In the genomic region with DNA sequence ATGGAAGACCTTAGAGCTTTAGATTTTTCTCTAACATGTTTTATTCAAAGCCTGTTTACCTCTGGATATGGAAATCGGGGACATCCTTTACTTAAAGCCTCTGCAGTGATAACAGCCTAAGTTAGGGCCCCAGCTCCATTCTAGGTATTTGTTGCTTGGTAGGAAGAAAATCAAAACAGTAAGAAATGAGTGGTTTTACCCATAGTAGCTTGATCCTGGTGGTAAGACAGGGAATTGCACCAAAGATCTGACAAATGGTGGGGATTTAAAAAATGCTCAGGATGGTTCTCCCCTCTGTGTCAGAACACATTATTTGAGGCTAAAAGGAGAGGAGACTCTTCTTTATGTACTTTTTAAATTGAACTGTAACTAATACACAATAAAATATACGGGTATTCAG, we compare ENCODE assay signal across 15 cellular contexts. TPM values are rescaled to one million over a fixed set of nuclear protein-coding genes. Genes with fewer than 3 reads are reported as not detected.
A peak's percentile ranks its signal among the peaks of the same experiment; 100 is the strongest.
DNase-seq lines count a peak whose midpoint lies in the region; ATAC-seq and TF ChIP-seq lines count a peak whose summit lies in the region.
"Had no signal": no experiment of that assay in that cellular context is flagged by ENCODE, and none has a peak within 500 bp of the region (broad histone marks: within the 10 kb centered on the region; RNA-seq: fewer than 3 reads in every experiment).

No MANE protein-coding gene starts in this region.

- H3K79me2 ChIP-seq in MM.1S (ENCODE audit: low read length), result no peaks in the 10 kb centered on the region

- H3K4me3 ChIP-seq in MM.1S (ENCODE audit: low read length) (no peak overlapping the region), epithelial cell of proximal tubule (ENCODE audit: low read depth, low read length) (no peak overlapping the region), psoas muscle (no peak overlapping the region)

- H3F3A ChIP-seq in MM.1S (ENCODE audit: insufficient read depth, low read length), result no peaks in the 10 kb centered on the region

- no peaks in the 10 kb centered on the region for H3K27me3 ChIP-seq in MM.1S (replicated peaks; ENCODE audit: insufficient read depth, low read length)
- H3K27me3 ChIP-seq in psoas muscle (ENCODE audit: insufficient read depth in 3 of 3, low read length in 2 of 3), result no peaks in the 10 kb centered on the region

- H4K20me1 ChIP-seq in MM.1S (ENCODE audit: insufficient read depth, low read length), result no peaks in the 10 kb centered on the region

- intact Hi-C loops in psoas muscle (cut with DNase I), result no loop called here

- peak; percentile 20 for TF ChIP-seq CTCF in 22Rv1 (IDR thresholded peaks at IDR 0.05)
- TF ChIP-seq CTCF in GM12873 (IDR thresholded peaks at IDR 0.05; ENCODE audit: insufficient read depth, low read depth, low read length, missing control alignments), result peak; percentile 53
- peak; percentile 17; the same call in 1 of the 2 replicates for TF ChIP-seq CTCF in MM.1S (IDR thresholded peaks at IDR 0.05; ENCODE audit: low read length)
- peak; percentile 29 for TF ChIP-seq CTCF in epithelial cell of proximal tubule (conservative IDR thresholded peaks at IDR 0.05; ENCODE audit: low read depth, low read length)
- TF ChIP-seq CTCF in psoas muscle (IDR thresholded peaks at IDR 0.05), result no peak

- no peak for DNase-seq in MM.1S
- DNase-seq in epithelial cell of proximal tubule (ENCODE audit: low read depth), result no peak
- no peak for DNase-seq in UCSD-AML1 (lab: John Stamatoyannopoulos, UW; ENCODE audit: unreplicated experiment)
- DNase-seq in NCI-H2107 (lab: John Stamatoyannopoulos, UW), result no peak
- DNase-seq in psoas muscle, result no peak
- DNase-seq: activated naive CD4-positive, alpha-beta T cell treated with anti-CD3 and anti-CD28 coated beads for 36 hours; immature natural killer cell; midbrain; NCI-H446 treated with DMSO at 0.1 percent for 48 hours; stimulated activated CD4-positive, alpha-beta T cell treated with anti-CD3 and anti-CD28 coated beads, Interleukin-4, amount 100 ng/mL, for 24 hours; stimulated activated naive CD4-positive, alpha-beta T cell had no signal

- 69 to 90% (median 87%) methylated on average over 2 of the region's 2 CpGs for WGBS in psoas muscle, 3 donors

- H3K27ac ChIP-seq in 22Rv1 (no peak overlapping the region), MM.1S (ENCODE audit: low read length) (no peak overlapping the region), psoas muscle (no peak overlapping the region)

- no peaks in the 10 kb centered on the region for H3K9me2 ChIP-seq in MM.1S (replicated peaks; ENCODE audit: insufficient read depth, low read length)

- no peaks in the 10 kb centered on the region for H3K36me3 ChIP-seq in MM.1S (replicated peaks; ENCODE audit: insufficient read depth, low read length)
- H3K36me3 ChIP-seq in psoas muscle (ENCODE audit: insufficient read depth in 1 of 2, low read depth in 1 of 2), result no peaks in the 10 kb centered on the region

- H3K4me2 ChIP-seq in MM.1S (ENCODE audit: low read depth, low read length), result no peak overlapping the region

- no peaks in the 10 kb centered on the region for H3K9me3 ChIP-seq in MM.1S (replicated peaks; ENCODE audit: insufficient read depth, low read length)
- H3K9me3 ChIP-seq in psoas muscle, result no peaks in the 10 kb centered on the region

- no peak for ATAC-seq in psoas muscle
- ATAC-seq in HG03108 (IDR thresholded peaks at IDR 0.05; ENCODE audit: unreplicated experiment), result no peak
- ATAC-seq: Right ventricle myocardium inferior had no signal

- no peak overlapping the region for H2AFZ ChIP-seq in MM.1S (ENCODE audit: low read length)

- no peak overlapping the region for H3K9ac ChIP-seq in MM.1S (ENCODE audit: low read length)

- H3K4me1 ChIP-seq in MM.1S (ENCODE audit: low read length) (no peaks in the 10 kb centered on the region), psoas muscle (no peaks in the 10 kb centered on the region)

RNA-seq across cellular contexts. Expression of gene AFF2, which starts 52.4 kb away (rescaled TPM):
- total RNA-seq in epithelial cell of proximal tubule (under 0.01 and 0.06 TPM in 2 replicates), psoas muscle (under 1 TPM in 3 of 4 donors, not detected in 1; 0.15 to 0.32 (median 0.22) TPM)
- under 1 TPM; 0.01 to 0.08 (median 0.01) TPM for polyA plus RNA-seq in psoas muscle
- polyA plus RNA-seq: immature natural killer cell had no signal
